Comparison of ENCODE assay signal across 9 cellular contexts in the genomic region with DNA sequence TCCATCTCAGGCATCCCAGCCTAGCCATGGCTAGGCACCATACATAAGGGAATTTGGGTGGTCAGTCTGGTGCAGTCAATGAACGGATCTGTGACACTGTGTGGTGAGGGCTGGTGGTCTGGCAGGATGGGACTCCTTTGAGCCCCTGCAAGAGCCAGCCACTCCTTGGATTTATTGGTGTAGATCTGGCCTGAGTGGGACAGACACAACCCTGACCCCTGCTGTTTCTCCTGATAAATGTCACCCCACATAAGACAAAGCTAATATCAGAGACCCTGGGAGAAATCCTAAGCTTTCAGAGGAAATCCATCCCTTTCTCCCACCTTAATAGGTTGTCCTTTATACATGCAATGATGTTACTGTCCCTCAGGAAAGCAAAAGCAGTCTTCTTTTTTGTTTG. TPM values are rescaled to one million over a fixed set of nuclear protein-coding genes. Genes with fewer than 3 reads are reported as not detected.
DNase-seq lines count a peak whose midpoint lies in the region; ATAC-seq, FAIRE-seq and TF ChIP-seq lines count a peak whose summit lies in the region.
"Had no signal": no experiment of that assay in that cellular context is flagged by ENCODE, and none has a peak within 500 bp of the region (broad histone marks: within the 10 kb centered on the region; RNA-seq: fewer than 3 reads in every experiment).

No MANE protein-coding gene starts in this region.

- H3K27ac ChIP-seq in parathyroid adenoma, result no peak overlapping the region
- H3K27ac ChIP-seq: adrenal gland had no signal

- no peak overlapping the region for H3K27ac Mint-ChIP-seq in activated CD4-positive, alpha-beta T cell treated with anti-CD3 and anti-CD28 coated beads, Interleukin-2, amount 10 ng/mL, durations not matched to agents 7 days and 5 days

- no peak for ATAC-seq in GM21423 (IDR thresholded peaks at IDR 0.05; ENCODE audit: unreplicated experiment)

- TF ChIP-seq CTCF in NB4 (IDR thresholded peaks at IDR 0.05; ENCODE audit: low read depth, low read length) (peak; percentile 63), bronchial epithelial cell (IDR thresholded peaks at IDR 0.05; ENCODE audit: insufficient read depth, low read length, severe bottlenecking) (peak; percentile 46), parathyroid adenoma (IDR thresholded peaks at IDR 0.05) (peak; percentile 45)

- H3K36me3 ChIP-seq in bronchial epithelial cell (ENCODE audit: control insufficient read depth, insufficient read depth, low read length) (no peaks in the 10 kb centered on the region), parathyroid adenoma (ENCODE audit: control insufficient read depth, insufficient read depth, low read length) (no peaks in the 10 kb centered on the region)
- H3K36me3 ChIP-seq: adrenal gland had no signal

- H2AFZ ChIP-seq in parathyroid adenoma, result no peak overlapping the region

- H3K79me2 ChIP-seq in parathyroid adenoma, result no peaks in the 10 kb centered on the region

- H3K27me3 Mint-ChIP-seq in activated CD4-positive, alpha-beta T cell treated with anti-CD3 and anti-CD28 coated beads, Interleukin-2, amount 10 ng/mL, durations not matched to agents 7 days and 5 days, result peaks cover 5% of the 10 kb centered on the region

- H3K36me3 Mint-ChIP-seq in activated CD4-positive, alpha-beta T cell treated with anti-CD3 and anti-CD28 coated beads, Interleukin-2, amount 10 ng/mL, durations not matched to agents 7 days and 5 days (ENCODE audit: low read depth), result peaks cover 9% of the 10 kb centered on the region

- peak overlapping the region; percentile 13 for H3K4me3 Mint-ChIP-seq in activated CD4-positive, alpha-beta T cell treated with anti-CD3 and anti-CD28 coated beads, Interleukin-2, amount 10 ng/mL, durations not matched to agents 7 days and 5 days

- CTCF ChIA-PET in activated CD4-positive, alpha-beta T cell treated with anti-CD3 and anti-CD28 coated beads, Interleukin-2, amount 10 ng/mL, durations not matched to agents 7 days and 5 days (lab: Charles Lee), result interaction anchor here (0.6 to 2.1 kb wide), 9 partner anchors 10 to 167 kb away, joined by 3 to 9 read pairs (median 3); a partner anchor contains a TSS

- no peak for DNase-seq in activated CD4-positive, alpha-beta T cell treated with anti-CD3 and anti-CD28 coated beads, Interleukin-2, amount 10 ng/mL, durations not matched to agents 7 days and 5 days
- DNase-seq in activated CD4-positive, alpha-beta T cell treated with anti-CD3 and anti-CD28 coated beads, Interleukin-2, amount 50 U/mL, for 48 hours, result no peak
- DNase-seq in NB4 (ENCODE audit: low read depth), result peak; percentile 75
- DNase-seq in bronchial epithelial cell (ENCODE audit: low read depth), result peak; percentile 34
- no peak for DNase-seq in activated CD4-positive, CD25-positive, alpha-beta regulatory T cell treated with anti-CD3 and anti-CD28 coated beads, Interleukin-2, amount 50 U/mL, for 72 hours
- DNase-seq in NCI-H2029 (lab: John Stamatoyannopoulos, UW), result no peak

- peaks cover 2% of the 10 kb centered on the region for H3K27me3 ChIP-seq in bronchial epithelial cell (ENCODE audit: control insufficient read depth, insufficient read depth, low read length)
- no peaks in the 10 kb centered on the region for H3K27me3 ChIP-seq in parathyroid adenoma (ENCODE audit: control insufficient read depth, insufficient read depth, low read length)
- H3K27me3 ChIP-seq: adrenal gland had no signal

- H3K4me1 ChIP-seq in parathyroid adenoma, result peaks cover 12% of the 10 kb centered on the region

- H3K4me3 ChIP-seq in NB4 (ENCODE audit: low read depth, low read length) (no peak overlapping the region), bronchial epithelial cell (ENCODE audit: low read depth, low read length) (no peak overlapping the region), parathyroid adenoma (ENCODE audit: low read depth, low read length) (no peak overlapping the region)
- H3K4me3 ChIP-seq: adrenal gland had no signal

- FAIRE-seq in bronchial epithelial cell (lab: Jason Lieb, UNC), result no peak

- H3K9me3 Mint-ChIP-seq in activated CD4-positive, alpha-beta T cell treated with anti-CD3 and anti-CD28 coated beads, Interleukin-2, amount 10 ng/mL, durations not matched to agents 7 days and 5 days, result no peaks in the 10 kb centered on the region

- TF ChIP-seq POLR2A in NB4 (IDR thresholded peaks at IDR 0.05; ENCODE audit: extremely low read depth, insufficient read length), result no peak

- H3K9ac ChIP-seq in parathyroid adenoma, result no peak overlapping the region

- H3K4me2 ChIP-seq in parathyroid adenoma (ENCODE audit: low read length), result no peak overlapping the region

- H3K9me3 ChIP-seq in parathyroid adenoma (ENCODE audit: control insufficient read depth, low read length), result no peaks in the 10 kb centered on the region
- H3K9me3 ChIP-seq: adrenal gland had no signal

- POLR2A ChIA-PET in activated CD4-positive, alpha-beta T cell treated with anti-CD3 and anti-CD28 coated beads, Interleukin-2, amount 10 ng/mL, durations not matched to agents 7 days and 5 days (lab: Charles Lee), result interaction anchor here (0.9 kb wide), 1 partner anchor 14 kb away, joined by 3 read pairs; a partner anchor contains a TSS

- peaks cover 14% of the 10 kb centered on the region for H3K4me1 Mint-ChIP-seq in activated CD4-positive, alpha-beta T cell treated with anti-CD3 and anti-CD28 coated beads, Interleukin-2, amount 10 ng/mL, durations not matched to agents 7 days and 5 days

RNA-seq across cellular contexts. Expression of a gene that starts 2.3 kb away (rescaled TPM):
- total RNA-seq in activated CD4-positive, alpha-beta T cell treated with anti-CD3 and anti-CD28 coated beads, Interleukin-2, amount 10 ng/mL, durations not matched to agents 7 days and 5 days, result 1 to 10 TPM; 1.3 to 1.5 TPM
- 0.38 and 0.53 TPM in 2 replicates for total RNA-seq in bronchial epithelial cell

RNA-seq across cellular contexts. Expression of a gene that starts 2.5 kb away (rescaled TPM):
- total RNA-seq in activated CD4-positive, alpha-beta T cell treated with anti-CD3 and anti-CD28 coated beads, Interleukin-2, amount 10 ng/mL, durations not matched to agents 7 days and 5 days, result 100 to 1,000 TPM; 189 to 217 TPM
- 3.9 and 8.2 TPM in 2 replicates for total RNA-seq in bronchial epithelial cell

RNA-seq across cellular contexts. Expression of a gene that starts 13.7 kb away (rescaled TPM):
- 10 to 100 TPM; 17.3 to 18.3 TPM for total RNA-seq in activated CD4-positive, alpha-beta T cell treated with anti-CD3 and anti-CD28 coated beads, Interleukin-2, amount 10 ng/mL, durations not matched to agents 7 days and 5 days
- 0.38 and 0.53 TPM in 2 replicates for total RNA-seq in bronchial epithelial cell

RNA-seq across cellular contexts. Expression of a gene that starts 14.7 kb away (rescaled TPM):
- total RNA-seq in activated CD4-positive, alpha-beta T cell treated with anti-CD3 and anti-CD28 coated beads, Interleukin-2, amount 10 ng/mL, durations not matched to agents 7 days and 5 days, result 10 to 100 TPM; 34.6 to 36.1 TPM
- not detected in 2 replicates for total RNA-seq in bronchial epithelial cell

RNA-seq across cellular contexts. Expression of a gene that starts 23.9 kb away (rescaled TPM):
- total RNA-seq in activated CD4-positive, alpha-beta T cell treated with anti-CD3 and anti-CD28 coated beads, Interleukin-2, amount 10 ng/mL, durations not matched to agents 7 days and 5 days, result 10 to 100 TPM; 59.7 to 66.7 TPM
- total RNA-seq in bronchial epithelial cell, result 1.8 and 1.9 TPM in 2 replicates

Comparison
In these comparisons a context has a peak if more than half of its experiments do, and no peak if none do; other contexts are left out.
1. DNase-seq: peak in NB4 (single experiment) and bronchial epithelial cell (single experiment); none in activated CD4-positive, alpha-beta T cell treated with anti-CD3 and anti-CD28 coated beads, Interleukin-2, amount 10 ng/mL, durations not matched to agents 7 days and 5 days (single experiment), activated CD4-positive, alpha-beta T cell treated with anti-CD3 and anti-CD28 coated beads, Interleukin-2, amount 50 U/mL, for 48 hours (0 of 2), activated CD4-positive, CD25-positive, alpha-beta regulatory T cell treated with anti-CD3 and anti-CD28 coated beads, Interleukin-2, amount 50 U/mL, for 72 hours (single experiment) and NCI-H2029 (single experiment).
2. RNA of a gene that starts 2.5 kb away (total RNA-seq): 189 to 217 TPM in activated CD4-positive, alpha-beta T cell treated with anti-CD3 and anti-CD28 coated beads, Interleukin-2, amount 10 ng/mL, durations not matched to agents 7 days and 5 days; 3.9 to 8.2 TPM in bronchial epithelial cell; every median in the first group is over 10 times any median in the second.
3. RNA of a gene that starts 13.7 kb away (total RNA-seq): 17.3 to 18.3 TPM in activated CD4-positive, alpha-beta T cell treated with anti-CD3 and anti-CD28 coated beads, Interleukin-2, amount 10 ng/mL, durations not matched to agents 7 days and 5 days; 0.38 to 0.53 TPM in bronchial epithelial cell; every median in the first group is over 10 times any median in the second.
4. Peak in every context shown above with its lines, with median percentiles within 50 percentile points of each other: CTCF ChIP-seq.